Comparison of ENCODE assay signal across 8 cellular contexts in genomic region chr17:77319211-77320031, GRCh38.
DNase-seq lines count a peak whose midpoint lies in the region; ATAC-seq and TF ChIP-seq lines count a peak whose summit lies in the region.

No MANE protein-coding gene starts in this region.

- WGBS in right lobe of liver (ENCODE audit: insufficient coverage, low coverage, low lambda C conversion rate, missing lambda C conversion rate): 47% methylated on average over 14 of the region's 38 CpGs

- no peaks in the 10 kb centered on the region for H3K27me3 ChIP-seq in right lobe of liver

- TF ChIP-seq CTCF in right lobe of liver (IDR thresholded peaks at IDR 0.05): no peak

- peaks cover 27% of the 10 kb centered on the region for H3K4me1 Mint-ChIP-seq in T-helper 2 cell treated with Interferon-gamma antibody and Interleukin-4, amounts not matched to agents 5 μg/mL and 100 μg/mL, for 36 hours (ENCODE audit: low read depth)

- H3K9me3 Mint-ChIP-seq in T-helper 2 cell treated with Interferon-gamma antibody and Interleukin-4, amounts not matched to agents 5 μg/mL and 100 μg/mL, for 36 hours: no peaks in the 10 kb centered on the region

- no peaks in the 10 kb centered on the region for H3K27me3 Mint-ChIP-seq in T-helper 2 cell treated with Interferon-gamma antibody and Interleukin-4, amounts not matched to agents 5 μg/mL and 100 μg/mL, for 36 hours (ENCODE audit: low read depth)

- peak; percentile 67 for TF ChIP-seq POLR2A in right lobe of liver (IDR thresholded peaks at IDR 0.05)

- ATAC-seq in HG03280 (IDR thresholded peaks at IDR 0.05; ENCODE audit: unreplicated experiment) (peak; percentile 31), right lobe of liver (peak; percentile 43 to 60 (median 46)), GM19467 (IDR thresholded peaks at IDR 0.05; ENCODE audit: unreplicated experiment) (no peak)

- intact Hi-C loops in right lobe of liver (cut with DNase I): no loop called here

- H3K27ac ChIP-seq in right lobe of liver: peak overlapping the region; percentile 33 to 74 (median 53)

- no peaks in the 10 kb centered on the region for H3K36me3 Mint-ChIP-seq in T-helper 2 cell treated with Interferon-gamma antibody and Interleukin-4, amounts not matched to agents 5 μg/mL and 100 μg/mL, for 36 hours (ENCODE audit: low read depth)

- peak overlapping the region; percentile 22 to 31 (median 28) for H3K4me3 ChIP-seq in right lobe of liver

- peak overlapping the region; percentile 93 for H3K4me3 Mint-ChIP-seq in T-helper 2 cell treated with Interferon-gamma antibody and Interleukin-4, amounts not matched to agents 5 μg/mL and 100 μg/mL, for 36 hours

- H3K4me1 ChIP-seq in right lobe of liver: peaks cover 0 to 44% (median 25%) of the 10 kb centered on the region in 4 donors

- H3K36me3 ChIP-seq in right lobe of liver: no peaks in the 10 kb centered on the region

- DNase-seq in ELF-1 (ENCODE audit: low read depth, low spot score): peak; percentile 81
- DNase-seq in T-helper 2 cell treated with Interferon-gamma antibody and Interleukin-4, amounts not matched to agents 5 μg/mL and 100 μg/mL, for 36 hours (ENCODE audit: low spot score): peak; percentile 73
- peak; percentile 53 for DNase-seq in central memory CD4-positive, alpha-beta T cell
- peak; percentile 70 to 78 (median 75) for DNase-seq in right lobe of liver
- DNase-seq in stimulated activated CD8-positive, alpha-beta memory T cell treated with anti-CD3 and anti-CD28 coated beads, Interleukin-12 subunit alpha, Interleukin-12 subunit beta, amount 100 ng/mL, for 1 hour (ENCODE audit: low read depth): peak; percentile 44
- no peak for DNase-seq in COR-L47 (lab: John Stamatoyannopoulos, UW)

- H3K9me3 ChIP-seq in right lobe of liver: no peaks in the 10 kb centered on the region

- H3K27ac Mint-ChIP-seq in T-helper 2 cell treated with Interferon-gamma antibody and Interleukin-4, amounts not matched to agents 5 μg/mL and 100 μg/mL, for 36 hours: peak overlapping the region; percentile 84
